ENCODE assay signal across 35 cellular contexts in the genomic region with DNA sequence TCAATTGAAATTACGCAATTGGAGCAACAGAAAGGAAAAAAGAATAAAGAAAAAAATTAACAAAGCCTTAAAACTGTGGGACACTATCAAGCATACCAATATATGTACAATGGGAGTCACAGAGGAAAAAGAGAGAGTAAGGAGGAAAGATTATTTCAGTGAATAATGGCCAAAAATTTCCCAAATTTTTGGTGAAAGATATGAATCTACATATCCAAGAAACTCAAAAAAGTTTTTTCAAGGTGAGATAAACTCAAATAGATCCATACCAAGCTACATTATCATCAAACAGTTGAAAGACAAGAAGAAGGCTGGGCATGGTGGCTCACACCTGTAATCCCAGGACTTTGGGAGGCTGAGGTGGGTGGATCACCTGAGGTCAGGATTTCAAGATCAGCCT. TPM values are rescaled to one million over a fixed set of nuclear protein-coding genes. Genes with fewer than 3 reads are reported as not detected.
DNase-seq lines count a peak whose midpoint lies in the region; ATAC-seq, FAIRE-seq and TF ChIP-seq lines count a peak whose summit lies in the region.
"Had no signal": no experiment of that assay in that cellular context is flagged by ENCODE, and none has a peak within 500 bp of the region (broad histone marks: within the 10 kb centered on the region; RNA-seq: fewer than 3 reads in every experiment).

No MANE protein-coding gene starts in this region.

- H3K4me2 ChIP-seq in K562 (ENCODE audit: insufficient read depth, low read length) = no peak overlapping the region
- H3K4me2 ChIP-seq: A549; BLaER1; BLaER1 treated with 17β-estradiol and CSF1 and Interleukin-3, amounts not matched to agents 10 nM and 100 nM had no signal

- POLR2A ChIA-PET in HEK293 (lab: Yijun Ruan, JAX) = no interaction called here
- POLR2A ChIA-PET in K562 (lab: Yijun Ruan, JAX) = no interaction called here

- TF ChIP-seq POLR2A in K562 (conservative IDR thresholded peaks at IDR 0.05) = no peak
- no peak for TF ChIP-seq POLR2A in uterus (IDR thresholded peaks at IDR 0.05)

- no peak overlapping the region for H3K27ac ChIP-seq in HEK293 (ENCODE audit: extremely low read depth, low read depth, low read length)
- no peak overlapping the region for H3K27ac ChIP-seq in K562 (ENCODE audit: extremely low read depth, low read depth, low read length)
- no peak overlapping the region for H3K27ac ChIP-seq in kidney (ENCODE audit: low read depth in 2 of 2, low read length in 2 of 2)
- H3K27ac ChIP-seq in uterus = no peak overlapping the region
- H3K27ac ChIP-seq: 22Rv1; A549; BLaER1; BLaER1 treated with 17β-estradiol and CSF1 and Interleukin-3, amounts not matched to agents 10 nM and 100 nM; C4-2B had no signal

- FAIRE-seq in K562 (lab: Jason Lieb, UNC) (no peak), kidney (lab: Jason Lieb, UNC) (no peak)
- FAIRE-seq: A204.1, A549, D721Med had no signal

- TF ChIP-seq CTCF in HEK293 (tag by site-specific recombination; IDR thresholded peaks at IDR 0.05) = no peak
- no peak for TF ChIP-seq CTCF in K562 (IDR thresholded peaks at IDR 0.05 in 2 of 3, conservative IDR thresholded peaks at IDR 0.05 in 1 of 3; ENCODE audit: insufficient read depth in 2 of 3, low read depth in 1 of 3, low read length in 3 of 3)
- TF ChIP-seq CTCF in kidney (IDR thresholded peaks at IDR 0.05; ENCODE audit: borderline replicate concordance, extremely low read depth, insufficient read depth) = no peak
- no peak for TF ChIP-seq CTCF in uterus (IDR thresholded peaks at IDR 0.05)

- H3K9me1 ChIP-seq in K562 (ENCODE audit: control insufficient read depth, insufficient read depth, low read length) = no peaks in the 10 kb centered on the region

- no TSS peak for BruUV-seq in K562 (replicated peaks; lab: Mats Ljungman, UMichigan)

- no peak overlapping the region for H2AFZ ChIP-seq in K562 (ENCODE audit: low read depth, low read length)

- no peak for TF ChIP-seq EP300 in K562 (IDR thresholded peaks at IDR 0.05; ENCODE audit: low read length)

- H3K4me1 ChIP-seq in HEK293 (ENCODE audit: control insufficient read depth, insufficient read depth, low read length) (no peaks in the 10 kb centered on the region), K562 (replicated peaks in 1 of 2; ENCODE audit: control insufficient read depth in 2 of 2, insufficient read depth in 2 of 2, low read length in 2 of 2) (no peaks in the 10 kb centered on the region), kidney (ENCODE audit: control insufficient read depth in 1 of 2, insufficient read depth in 1 of 2, low read depth in 1 of 2, low read length in 2 of 2) (no peaks in the 10 kb centered on the region), uterus (no peaks in the 10 kb centered on the region)
- H3K4me1 ChIP-seq: A549; BE2C; BLaER1; BLaER1 treated with 17β-estradiol and CSF1 and Interleukin-3, amounts not matched to agents 10 nM and 100 nM; Caco-2 had no signal

- DNase-seq in K562 (ENCODE audit: extremely low read depth in 1 of 4, low spot score in 3 of 4) (no peak), kidney (peak; percentile 1), mesenteric fat pad (ENCODE audit: low spot score) (peak; percentile 33), uterus (no peak), posterior vena cava (ENCODE audit: low spot score) (no peak), NCI-H2227 treated with DMSO at 0.1 percent for 48 hours (lab: John Stamatoyannopoulos, UW) (no peak)
- DNase-seq: 8988T; ACHN; AML-193; BE2C; C1 segment of cervical spinal cord; Caco-2; Calu3; CD4-positive, alpha-beta memory T cell; CD4-positive, alpha-beta T cell; CD4-positive, CD25-positive, alpha-beta regulatory T cell; CD8-positive, alpha-beta memory T cell; CD8-positive, alpha-beta T cell; COR-L47; DMS 273 treated with DMSO at 0.1 percent for 48 hours; DMS153; DMS53; DMS79; DMS79 treated with DMSO at 0.1 percent for 48 hours; DND-41; EL had no signal

- TF ChIP-seq RAD21 in K562 (CRISPR knock-in tag; conservative IDR thresholded peaks at IDR 0.05 in 1 of 2, IDR thresholded peaks at IDR 0.05 in 1 of 2) = no peak

- no peaks in the 10 kb centered on the region for H4K20me1 ChIP-seq in K562 (replicated peaks; ENCODE audit: control insufficient read depth, insufficient read depth, low read length)
- H4K20me1 ChIP-seq: BLaER1; BLaER1 treated with 17β-estradiol and CSF1 and Interleukin-3, amounts not matched to agents 10 nM and 100 nM had no signal

- no peaks in the 10 kb centered on the region for H3K79me2 ChIP-seq in K562 (ENCODE audit: control insufficient read depth, insufficient read depth, low read length)

- H3K27me3 ChIP-seq in K562 (ENCODE audit: control insufficient read depth in 2 of 2, insufficient read depth in 2 of 2, low read length in 2 of 2) (peaks cover 14 to 33% of the 10 kb centered on the region in 2 experiments), uterus (no peaks in the 10 kb centered on the region)
- H3K27me3 ChIP-seq: BE2C; BLaER1; BLaER1 treated with 17β-estradiol and CSF1 and Interleukin-3, amounts not matched to agents 10 nM and 100 nM had no signal

- H3K9me3 ChIP-seq in HEK293 (ENCODE audit: control insufficient read depth, insufficient read depth, low read depth, low read length) (no peaks in the 10 kb centered on the region), K562 (replicated peaks; ENCODE audit: control insufficient read depth, insufficient read depth, low read depth, low read length) (peaks cover 2% of the 10 kb centered on the region; the same call in 1 of the 2 replicates), kidney (ENCODE audit: control insufficient read depth in 1 of 2, low read length in 2 of 2) (peaks cover 0 to 8% of the 10 kb centered on the region in 2 donors), uterus (peaks cover 0 to 4% of the 10 kb centered on the region in 2 donors)
- H3K9me3 ChIP-seq: BE2C had no signal

- ATAC-seq in K562 (no peak), HG03565 (IDR thresholded peaks at IDR 0.05; ENCODE audit: unreplicated experiment) (no peak)
- ATAC-seq: A549; CD8-positive, alpha-beta T cell had no signal

- CTCF ChIA-PET in HEK293 (lab: Yijun Ruan, JAX) (no interaction called here), K562 (lab: Yijun Ruan, JAX; ENCODE audit: low intra/inter-chr PET ratio) (no interaction called here)

- H3K4me3 ChIP-seq in HEK293 (ENCODE audit: low read depth, low read length) (no peak overlapping the region), K562 (no peak overlapping the region), kidney (ENCODE audit: low read length in 2 of 2) (no peak overlapping the region), uterus (no peak overlapping the region)
- H3K4me3 ChIP-seq: A549; BLaER1; BLaER1 treated with 17β-estradiol and CSF1 and Interleukin-3, amounts not matched to agents 10 nM and 100 nM had no signal

- H3K9ac ChIP-seq in K562 (ENCODE audit: insufficient read depth in 1 of 2, low read depth in 2 of 2, low read length in 2 of 2) = no peak overlapping the region
- H3K9ac ChIP-seq in kidney (ENCODE audit: low read length in 2 of 2) = no peak overlapping the region
- H3K9ac ChIP-seq: BLaER1; BLaER1 treated with 17β-estradiol and CSF1 and Interleukin-3, amounts not matched to agents 10 nM and 100 nM had no signal

- WGBS in K562 (ENCODE audit: insufficient coverage, low coverage, missing lambda C conversion rate) = 0% methylated on average over 1 of the region's 1 CpG

- H3K36me3 ChIP-seq in HEK293 (ENCODE audit: control insufficient read depth in 2 of 2, insufficient read depth in 1 of 2, low read length in 2 of 2) (no peaks in the 10 kb centered on the region), K562 (ENCODE audit: control insufficient read depth, insufficient read depth, low read length) (no peaks in the 10 kb centered on the region), kidney (ENCODE audit: control insufficient read depth in 1 of 2, insufficient read depth in 2 of 2, low read length in 2 of 2) (no peaks in the 10 kb centered on the region), uterus (no peaks in the 10 kb centered on the region)
- H3K36me3 ChIP-seq: BE2C; BLaER1; BLaER1 treated with 17β-estradiol and CSF1 and Interleukin-3, amounts not matched to agents 10 nM and 100 nM had no signal

- in situ Hi-C loops in K562 (cut with MboI) = no loop called here

- intact Hi-C loops in K562 (cut with micrococcal nuclease) (no loop called here), kidney (cut with DNase I) (no loop called here), uterus (cut with DNase I; ENCODE audit: low total_unique reads) (no loop called here), posterior vena cava (cut with DNase I) (no loop called here)

RNA-seq across cellular contexts. Expression of gene BRD3, which starts 8.8 kb away (rescaled TPM):
- total RNA-seq in K562 (2011; cell fraction: chromatin; rRNA removed; ENCODE audit: low replicate concordance) = 18.5 and 32.2 TPM in 2 replicates
- 19.6 and 19.7 TPM in 2 replicates for total RNA-seq in K562 (2011; cell fraction: nucleolus; rRNA removed)
- total RNA-seq in K562 (2011; cell fraction: nucleoplasm; rRNA removed) = 11.3 and 13.2 TPM in 2 replicates
- total RNA-seq in K562 (2014; rRNA removed) = 10.9 and 13.4 TPM in 2 replicates
- total RNA-seq in K562 (2014; rRNA removed; fragmentation: Illumina TruSeq; extraction: Trizol) = 2.8 and 3.5 TPM in 2 replicates
- 4.2 and 5.9 TPM in 2 replicates for total RNA-seq in K562 (2015; rRNA removed; fragmentation: Illumina TruSeq; extraction: Trizol)
- 37.1 and 38.1 TPM in 2 replicates for total RNA-seq in K562 (2021)
- polyA plus RNA-seq in K562 (2011; rRNA removed) = 4.0 and 4.9 TPM in 2 replicates
- 3.6 and 8.4 TPM in 2 replicates for polyA plus RNA-seq in K562 (2011; cell fraction: cytosol; rRNA removed)
- polyA plus RNA-seq in K562 (2011; cell fraction: nucleus; rRNA removed) = 9.8 and 12.8 TPM in 2 replicates
- 13.7 and 16.2 TPM in 2 replicates for polyA plus RNA-seq in K562 (2012)
- 7.1 and 11.4 TPM in 2 replicates for polyA plus RNA-seq in K562 (2014; fragmentation: Illumina TruSeq; extraction: Trizol)
- polyA plus RNA-seq in K562 (2014; fragmentation: Nextera tagmentation; extraction: Ambion mirVana) = 1 to 10 TPM in 1 of 2 experiments, under 1 TPM in 1; 0.82 to 3.1 TPM
- 8.5 and 8.8 TPM in 2 replicates for polyA plus RNA-seq in K562 (2014; rRNA removed)
- 5.2 and 5.5 TPM in 2 replicates for polyA minus RNA-seq in K562 (2011; rRNA and poly(A)+ RNA removed)
- 22.5 and 23.8 TPM in 2 replicates for polyA minus RNA-seq in K562 (2011; cell fraction: cytosol; rRNA and poly(A)+ RNA removed)
- 8.8 and 10.9 TPM in 2 replicates for polyA minus RNA-seq in K562 (2011; cell fraction: nucleus; rRNA and poly(A)+ RNA removed)
- total RNA-seq in kidney = 46.2 TPM
- 7.7 TPM for polyA plus RNA-seq in kidney (ENCODE audit: insufficient read depth, low read depth, low replicate concordance)
- 28.6 TPM for total RNA-seq in mesenteric fat pad
- 10 to 100 TPM in 3 of 4 donors, 1 to 10 TPM in 1; 7.2 to 85.0 (median 42.6) TPM for total RNA-seq in uterus
- 10 to 100 TPM; 32.2 to 32.6 TPM for total RNA-seq in posterior vena cava

RNA-seq across cellular contexts. Expression of gene BRD3OS, which starts 51.4 kb away (rescaled TPM):
- 5.2 and 12.0 TPM in 2 replicates for total RNA-seq in K562 (2011; cell fraction: chromatin; rRNA removed; ENCODE audit: low replicate concordance)
- total RNA-seq in K562 (2011; cell fraction: nucleolus; rRNA removed) = 5.4 and 7.3 TPM in 2 replicates
- 7.1 and 8.9 TPM in 2 replicates for total RNA-seq in K562 (2011; cell fraction: nucleoplasm; rRNA removed)
- 7.5 and 10.3 TPM in 2 replicates for total RNA-seq in K562 (2014; rRNA removed)
- total RNA-seq in K562 (2014; rRNA removed; fragmentation: Illumina TruSeq; extraction: Trizol) = 4.8 and 4.9 TPM in 2 replicates
- total RNA-seq in K562 (2015; rRNA removed; fragmentation: Illumina TruSeq; extraction: Trizol) = 3.1 and 3.4 TPM in 2 replicates
- total RNA-seq in K562 (2021) = 8.7 and 9.2 TPM in 2 replicates
- 4.1 and 5.9 TPM in 2 replicates for polyA plus RNA-seq in K562 (2011; rRNA removed)
- 4.6 and 5.2 TPM in 2 replicates for polyA plus RNA-seq in K562 (2011; cell fraction: cytosol; rRNA removed)
- 4.3 and 6.5 TPM in 2 replicates for polyA plus RNA-seq in K562 (2011; cell fraction: nucleus; rRNA removed)
- 5.6 and 8.1 TPM in 2 replicates for polyA plus RNA-seq in K562 (2012)
- 7.9 and 8.6 TPM in 2 replicates for polyA plus RNA-seq in K562 (2014; fragmentation: Illumina TruSeq; extraction: Trizol)
- 1 to 10 TPM; 1.1 to 1.7 TPM for polyA plus RNA-seq in K562 (2014; fragmentation: Nextera tagmentation; extraction: Ambion mirVana)
- 6.4 and 10.3 TPM in 2 replicates for polyA plus RNA-seq in K562 (2014; rRNA removed)
- 2.5 and 3.2 TPM in 2 replicates for polyA minus RNA-seq in K562 (2011; rRNA and poly(A)+ RNA removed)
- polyA minus RNA-seq in K562 (2011; cell fraction: cytosol; rRNA and poly(A)+ RNA removed) = 4.4 and 7.0 TPM in 2 replicates
- 4.0 and 4.4 TPM in 2 replicates for polyA minus RNA-seq in K562 (2011; cell fraction: nucleus; rRNA and poly(A)+ RNA removed)
- 24.4 TPM for total RNA-seq in kidney
- polyA plus RNA-seq in kidney (ENCODE audit: insufficient read depth, low read depth, low replicate concordance) = 16.5 TPM
- total RNA-seq in mesenteric fat pad = 13.5 TPM
- total RNA-seq in uterus = 10 to 100 TPM in 2 of 4 donors, 1 to 10 TPM in 2; 7.4 to 23.9 (median 13.6) TPM
- total RNA-seq in posterior vena cava = 10 to 100 TPM; 11.9 to 14.3 TPM

RNA-seq across cellular contexts. Expression of gene WDR5, which starts 59.2 kb away (rescaled TPM):
- 30.3 and 49.8 TPM in 2 replicates for total RNA-seq in K562 (2011; cell fraction: chromatin; rRNA removed; ENCODE audit: low replicate concordance)
- 28.3 and 32.7 TPM in 2 replicates for total RNA-seq in K562 (2011; cell fraction: nucleolus; rRNA removed)
- total RNA-seq in K562 (2011; cell fraction: nucleoplasm; rRNA removed) = 25.4 and 26.2 TPM in 2 replicates
- 34.6 and 50.0 TPM in 2 replicates for total RNA-seq in K562 (2014; rRNA removed)
- total RNA-seq in K562 (2014; rRNA removed; fragmentation: Illumina TruSeq; extraction: Trizol) = 33.4 and 37.0 TPM in 2 replicates
- 43.5 and 43.7 TPM in 2 replicates for total RNA-seq in K562 (2015; rRNA removed; fragmentation: Illumina TruSeq; extraction: Trizol)
- 55.8 and 56.8 TPM in 2 replicates for total RNA-seq in K562 (2021)
- polyA plus RNA-seq in K562 (2011; rRNA removed) = 33.8 and 38.6 TPM in 2 replicates
- 39.4 and 44.2 TPM in 2 replicates for polyA plus RNA-seq in K562 (2011; cell fraction: cytosol; rRNA removed)
- polyA plus RNA-seq in K562 (2011; cell fraction: nucleus; rRNA removed) = 63.7 and 79.3 TPM in 2 replicates
- 34.4 and 45.7 TPM in 2 replicates for polyA plus RNA-seq in K562 (2012)
- polyA plus RNA-seq in K562 (2014; fragmentation: Illumina TruSeq; extraction: Trizol) = 56.3 and 59.8 TPM in 2 replicates
- 1 to 10 TPM; 3.0 TPM for polyA plus RNA-seq in K562 (2014; fragmentation: Nextera tagmentation; extraction: Ambion mirVana)
- 42.1 and 49.3 TPM in 2 replicates for polyA plus RNA-seq in K562 (2014; rRNA removed)
- polyA minus RNA-seq in K562 (2011; rRNA and poly(A)+ RNA removed) = 18.7 and 22.5 TPM in 2 replicates
- 25.8 and 27.6 TPM in 2 replicates for polyA minus RNA-seq in K562 (2011; cell fraction: cytosol; rRNA and poly(A)+ RNA removed)
- 16.7 and 22.0 TPM in 2 replicates for polyA minus RNA-seq in K562 (2011; cell fraction: nucleus; rRNA and poly(A)+ RNA removed)
- total RNA-seq in kidney = 25.4 TPM
- 18.8 TPM for polyA plus RNA-seq in kidney (ENCODE audit: insufficient read depth, low read depth, low replicate concordance)
- 28.7 TPM for total RNA-seq in mesenteric fat pad
- total RNA-seq in uterus = 10 to 100 TPM in 2 of 4 donors, 1 to 10 TPM in 2; 2.9 to 30.5 (median 14.2) TPM
- total RNA-seq in posterior vena cava = 10 to 100 TPM; 17.0 to 17.1 TPM

Comparison
In these comparisons a context has a peak if more than half of its experiments do, and no peak if none do; other contexts are left out.
1. DNase-seq: peak in kidney (single experiment) and mesenteric fat pad (single experiment); none in K562 (0 of 4), uterus (0 of 2), posterior vena cava (single experiment) and NCI-H2227 treated with DMSO at 0.1 percent for 48 hours (single experiment).
2. Of the 44 proteins assayed by ChIP-seq in both K562 and HEK293: peak only in K562: none; only in HEK293: ZNF133; in both: none; in neither: 43.